In genomic region chr11:12426176-12426575, GRCh38 we compare ENCODE assay signal across 18 cellular contexts.
"Had no signal": no experiment of that assay in that cellular context is flagged by ENCODE, and none has a peak within 500 bp of the region (broad histone marks: within the 10 kb centered on the region; RNA-seq: fewer than 3 reads in every experiment).

No MANE protein-coding gene starts in this region.

- H3K4me3 ChIP-seq: coronary artery, dorsolateral prefrontal cortex, esophagus squamous epithelium, gastroesophageal sphincter, heart left ventricle, hepatocyte, left lung, lower lobe of right lung, mucosa of descending colon had no signal

- H3K36me3 Mint-ChIP-seq: mesothelial cell of epicardium had no signal

- H3K9me3 ChIP-seq: esophagus squamous epithelium, gastroesophageal sphincter, heart left ventricle, left lung, lower lobe of right lung, mucosa of descending colon had no signal

- H3K27ac ChIP-seq: coronary artery, dorsolateral prefrontal cortex, esophagus squamous epithelium, hepatocyte, left lung, lower lobe of right lung had no signal

- ATAC-seq: gastroesophageal sphincter, heart left ventricle, left cardiac atrium, left lung, left ventricle myocardium superior, lower lobe of right lung, mucosa of descending colon had no signal

- H3K36me3 ChIP-seq: esophagus squamous epithelium, left lung, lower lobe of right lung had no signal

- H2AFZ ChIP-seq: hepatocyte had no signal

- H3K4me2 ChIP-seq: hepatocyte had no signal

- DNase-seq: dermis blood vessel endothelial cell; dorsolateral prefrontal cortex; effector CD4-positive, alpha-beta T cell; effector memory CD4-positive, alpha-beta T cell; esophagus squamous epithelium; foreskin fibroblast; heart left ventricle; hypothalamus; left cardiac atrium; left lung; left ventricle myocardium superior; lower lobe of right lung; mesenchymal stem cell; mucosa of descending colon had no signal

- H3K27me3 ChIP-seq: dorsolateral prefrontal cortex, esophagus squamous epithelium, gastroesophageal sphincter, heart left ventricle, hepatocyte, left lung had no signal

- H3K4me3 Mint-ChIP-seq: mesothelial cell of epicardium had no signal

- H3K9me3 Mint-ChIP-seq: mesothelial cell of epicardium had no signal
